Comparison of ENCODE assay signal across 8 cellular contexts in genomic region chrX:154082396-154083133, GRCh38. TPM values are rescaled to one million over a fixed set of nuclear protein-coding genes. Genes with fewer than 3 reads are reported as not detected.
DNase-seq lines count a peak whose midpoint lies in the region; ATAC-seq and TF ChIP-seq lines count a peak whose summit lies in the region.
"Had no signal": no experiment of that assay in that cellular context is flagged by ENCODE, and none has a peak within 500 bp of the region (broad histone marks: within the 10 kb centered on the region; RNA-seq: fewer than 3 reads in every experiment).

No MANE protein-coding gene starts in this region.

- WGBS in esophagus squamous epithelium, 2 donors: 57 to 58% methylated on average over 7 to 12 of the region's 12 CpGs

- peak; percentile 67 for ATAC-seq in RWPE2 (ENCODE audit: low read depth)
- peak; percentile 39 for ATAC-seq in sciatic nerve
- no peak for ATAC-seq in HG02798 (IDR thresholded peaks at IDR 0.05; ENCODE audit: poor library complexity, unreplicated experiment)

- H3K4me1 ChIP-seq in RWPE2 (ENCODE audit: insufficient read depth, poor library complexity, severe bottlenecking) (peaks cover 15% of the 10 kb centered on the region), esophagus squamous epithelium (peaks cover 0 to 56% (median 6%) of the 10 kb centered on the region in 3 donors)

- H3K36me3 ChIP-seq in RWPE2 (ENCODE audit: low read depth) (no peaks in the 10 kb centered on the region; the same call in 1 of the 2 replicates), esophagus squamous epithelium (no peaks in the 10 kb centered on the region)

- H3K27ac ChIP-seq in RWPE2 (ENCODE audit: poor library complexity, severe bottlenecking) (peak overlapping the region; percentile 33), esophagus squamous epithelium (peak overlapping the region; percentile 41 to 75 (median 56))

- no peak for TF ChIP-seq POLR2A in esophagus squamous epithelium (IDR thresholded peaks at IDR 0.05)

- TF ChIP-seq CTCF in RWPE2 (IDR thresholded peaks at IDR 0.05; ENCODE audit: poor library complexity, severe bottlenecking): no peak
- TF ChIP-seq CTCF in esophagus squamous epithelium (IDR thresholded peaks at IDR 0.05): no peak

- DNase-seq in GM04504 (ENCODE audit: low read depth): peak; percentile 37
- DNase-seq in RWPE2 (ENCODE audit: low spot score): no peak
- DNase-seq in esophagus squamous epithelium (lab: John Stamatoyannopoulos, UW): no peak
- no peak for DNase-seq in sciatic nerve (ENCODE audit: low spot score)
- no peak for DNase-seq in globus pallidus (ENCODE audit: low spot score)
- no peak for DNase-seq in HK-2 (ENCODE audit: unreplicated experiment)
- DNase-seq: NCI-H446 had no signal

- intact Hi-C loops in esophagus squamous epithelium (cut with DNase I) (no loop called here), sciatic nerve (cut with DNase I) (no loop called here)

- no peaks in the 10 kb centered on the region for H3K27me3 ChIP-seq in RWPE2 (ENCODE audit: insufficient read depth, poor library complexity, severe bottlenecking)
- H3K27me3 ChIP-seq in esophagus squamous epithelium: no peaks in the 10 kb centered on the region

- H3K4me3 ChIP-seq in RWPE2 (ENCODE audit: severe bottlenecking): no peak overlapping the region
- H3K4me3 ChIP-seq in esophagus squamous epithelium: no peak overlapping the region

- H3K9me3 ChIP-seq in RWPE2 (ENCODE audit: severe bottlenecking) (no peaks in the 10 kb centered on the region), esophagus squamous epithelium (no peaks in the 10 kb centered on the region)

RNA-seq across cellular contexts. Expression of gene MECP2, which starts 15.0 kb away (rescaled TPM):
- total RNA-seq in esophagus squamous epithelium (10 to 100 TPM; 17.7 to 38.7 (median 25.4) TPM), sciatic nerve (85.6 TPM)
